ENCODE assay signal across 33 cellular contexts in the genomic region with DNA sequence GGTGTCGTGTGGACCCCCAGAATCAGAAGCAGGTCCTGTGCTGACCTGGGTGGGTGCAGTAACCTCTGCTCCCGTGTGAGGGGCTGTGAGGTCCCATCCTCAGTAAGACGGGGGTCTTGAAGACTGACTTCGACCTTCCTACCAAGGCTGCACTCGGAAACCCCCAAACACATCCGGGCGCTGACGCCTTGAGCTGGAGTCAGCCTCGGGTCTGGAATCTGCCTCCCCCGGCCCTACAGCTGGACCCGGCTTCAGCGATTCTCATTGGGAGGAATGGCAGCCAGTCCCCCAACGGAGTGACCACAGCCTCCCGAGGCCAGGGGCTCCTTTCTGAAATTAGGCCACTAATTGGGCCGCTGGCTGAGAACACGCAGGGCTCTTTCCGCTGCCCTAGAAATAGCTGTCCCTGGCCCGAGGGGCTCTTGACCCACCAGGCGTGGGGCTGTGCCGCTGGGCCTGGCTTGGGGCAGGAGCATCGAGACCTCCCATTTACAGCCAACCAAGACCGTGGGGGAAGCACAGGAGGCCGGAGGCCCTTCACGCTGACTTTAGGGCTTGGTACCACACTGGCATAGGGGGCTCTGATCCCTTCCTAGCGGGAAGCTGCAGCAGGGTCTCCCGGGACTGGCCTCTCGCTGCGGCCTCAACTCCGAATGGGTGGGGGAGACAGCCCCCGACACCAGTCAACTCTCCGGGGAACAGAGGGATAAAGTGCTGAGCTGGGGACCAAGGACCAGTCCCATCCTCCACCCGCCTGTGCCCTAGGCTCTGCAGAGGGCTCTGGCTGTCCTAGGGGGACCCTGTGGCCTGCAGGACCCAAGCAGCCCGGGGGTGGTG. TPM values are rescaled to one million over a fixed set of nuclear protein-coding genes. Genes with fewer than 3 reads are reported as not detected.
"Had no signal": no experiment of that assay in that cellular context is flagged by ENCODE, and none has a peak within 500 bp of the region (broad histone marks: within the 10 kb centered on the region; RNA-seq: fewer than 3 reads in every experiment).

No MANE protein-coding gene starts in this region.

- H3K4me3 Mint-ChIP-seq: activated B cell treated with CpG ODN at 0.5 μM for 24 hours; activated CD4-positive, alpha-beta memory T cell treated with anti-CD3 and anti-CD28 coated beads, Interleukin-2, amount 10 ng/mL, durations not matched to agents 7 days and 5 days; activated naive CD8-positive, alpha-beta T cell treated with anti-CD3 and anti-CD28 coated beads, Interleukin-2, amount 10 ng/mL, durations not matched to agents 7 days and 5 days; activated T-cell treated with anti-CD3 and anti-CD28 coated beads, Interleukin-2, amount 50 U/mL, for 72 hours; T-cell had no signal

- H3K27ac ChIP-seq: adrenal gland, SK-N-MC had no signal

- ATAC-seq: activated T-cell treated with anti-CD3 and anti-CD28 coated beads, Interleukin-2, amount 50 U/mL, for 72 hours; Panc1; Right ventricle myocardium inferior; T-cell had no signal

- H3K9me3 ChIP-seq: adrenal gland, MG63 had no signal

- H3K27ac Mint-ChIP-seq: activated B cell treated with CpG ODN at 0.5 μM for 24 hours; activated CD4-positive, alpha-beta memory T cell treated with anti-CD3 and anti-CD28 coated beads, Interleukin-2, amount 10 ng/mL, durations not matched to agents 7 days and 5 days; activated naive CD8-positive, alpha-beta T cell treated with anti-CD3 and anti-CD28 coated beads, Interleukin-2, amount 10 ng/mL, durations not matched to agents 7 days and 5 days; activated T-cell treated with anti-CD3 and anti-CD28 coated beads, Interleukin-2, amount 50 U/mL, for 72 hours; activated T-helper 2 cell treated with anti-CD3 and anti-CD28 coated beads, Interferon-gamma antibody, Interleukin-2, Interleukin-4, amounts not matched to agents 10 μg/mL and 5 μg/mL and 100 μg/mL, durations not matched to agents 14 hours and 24 hours and 36 hours; T-cell had no signal

- DNase-seq: activated B cell treated with CpG ODN at 0.5 μM for 24 hours; activated CD4-positive, alpha-beta memory T cell treated with anti-CD3 and anti-CD28 coated beads, Interleukin-2, amount 10 ng/mL, durations not matched to agents 7 days and 5 days; activated CD4-positive, alpha-beta T cell treated with anti-CD3 and anti-CD28 coated beads, Interleukin-2, amount 50 U/mL, for 1 hour; activated naive CD4-positive, alpha-beta T cell treated with anti-CD3 and anti-CD28 coated beads, Interleukin-2, amount 50 U/mL, for 16 hours; activated naive CD8-positive, alpha-beta T cell treated with anti-CD3 and anti-CD28 coated beads, Interleukin-2, amount 10 ng/mL, durations not matched to agents 7 days and 5 days; activated T-cell treated with anti-CD3 and anti-CD28 coated beads for 4 hours; activated T-cell treated with anti-CD3 and anti-CD28 coated beads, Interleukin-2, amount 50 U/mL, for 72 hours; adrenal gland; anterior cingulate cortex; caudate nucleus; MG63; MV-4-11; NCI-H1092 treated with DMSO at 0.1 percent for 48 hours; NCI-H1417 treated with DMSO at 0.1 percent for 48 hours; NCI-H1694; NCI-H2029; NCI-H2107; NCI-H2171 treated with DMSO at 0.1 percent for 48 hours; NCI-H226; NCI-H526; NCI-H774; OCI-M1; RPMI8226; T-cell; T-helper 2 cell; T1000 had no signal

- H3K9me3 Mint-ChIP-seq: activated B cell treated with CpG ODN at 0.5 μM for 24 hours; activated CD4-positive, alpha-beta memory T cell treated with anti-CD3 and anti-CD28 coated beads, Interleukin-2, amount 10 ng/mL, durations not matched to agents 7 days and 5 days; activated naive CD8-positive, alpha-beta T cell treated with anti-CD3 and anti-CD28 coated beads, Interleukin-2, amount 10 ng/mL, durations not matched to agents 7 days and 5 days; activated T-cell treated with anti-CD3 and anti-CD28 coated beads, Interleukin-2, amount 50 U/mL, for 72 hours; activated T-helper 2 cell treated with anti-CD3 and anti-CD28 coated beads, Interferon-gamma antibody, Interleukin-2, Interleukin-4, amounts not matched to agents 10 μg/mL and 5 μg/mL and 100 μg/mL, durations not matched to agents 14 hours and 24 hours and 36 hours; T-cell had no signal

- H3K4me3 ChIP-seq: adrenal gland, MG63, SK-N-MC had no signal

- H3K36me3 Mint-ChIP-seq: T-cell had no signal

- FAIRE-seq: TTC549 had no signal

- H3K36me3 ChIP-seq: adrenal gland had no signal

RNA-seq across cellular contexts. Expression of a gene that starts 2.6 kb away (rescaled TPM):
- total RNA-seq: activated B cell treated with CpG ODN at 0.5 μM for 24 hours; activated CD4-positive, alpha-beta memory T cell treated with anti-CD3 and anti-CD28 coated beads, Interleukin-2, amount 10 ng/mL, durations not matched to agents 7 days and 5 days; activated CD8-positive, alpha-beta memory T cell treated with anti-CD3 and anti-CD28 coated beads for 36 hours; activated naive CD8-positive, alpha-beta T cell treated with anti-CD3 and anti-CD28 coated beads, Interleukin-2, amount 10 ng/mL, durations not matched to agents 7 days and 5 days; activated T-cell treated with anti-CD3 and anti-CD28 coated beads, Interleukin-2, amount 50 U/mL, for 72 hours; activated T-helper 2 cell treated with anti-CD3 and anti-CD28 coated beads, Interferon-gamma antibody, Interleukin-2, Interleukin-4, amounts not matched to agents 10 μg/mL and 5 μg/mL and 100 μg/mL, durations not matched to agents 14 hours and 24 hours and 36 hours; adrenal gland; NCI-H460; Right ventricle myocardium inferior; T-cell had no signal
- polyA plus RNA-seq: adrenal gland had no signal

RNA-seq across cellular contexts. Expression of a gene that starts 42.6 kb away (rescaled TPM):
- total RNA-seq: activated B cell treated with CpG ODN at 0.5 μM for 24 hours; activated CD4-positive, alpha-beta memory T cell treated with anti-CD3 and anti-CD28 coated beads, Interleukin-2, amount 10 ng/mL, durations not matched to agents 7 days and 5 days; activated CD8-positive, alpha-beta memory T cell treated with anti-CD3 and anti-CD28 coated beads for 36 hours; activated naive CD8-positive, alpha-beta T cell treated with anti-CD3 and anti-CD28 coated beads, Interleukin-2, amount 10 ng/mL, durations not matched to agents 7 days and 5 days; activated T-cell treated with anti-CD3 and anti-CD28 coated beads, Interleukin-2, amount 50 U/mL, for 72 hours; activated T-helper 2 cell treated with anti-CD3 and anti-CD28 coated beads, Interferon-gamma antibody, Interleukin-2, Interleukin-4, amounts not matched to agents 10 μg/mL and 5 μg/mL and 100 μg/mL, durations not matched to agents 14 hours and 24 hours and 36 hours had no signal
